In genomic region chr17:81115219-81115618, GRCh38 we compare ENCODE assay signal across 26 cellular contexts. TPM values are rescaled to one million over a fixed set of nuclear protein-coding genes. Genes with fewer than 3 reads are reported as not detected.
DNase-seq lines count a peak whose midpoint lies in the region; ATAC-seq and TF ChIP-seq lines count a peak whose summit lies in the region.
"Had no signal": no experiment of that assay in that cellular context is flagged by ENCODE, and none has a peak within 500 bp of the region (broad histone marks: within the 10 kb centered on the region; RNA-seq: fewer than 3 reads in every experiment).

No MANE protein-coding gene starts in this region.

- H3K36me3 ChIP-seq in BLaER1 (no peaks in the 10 kb centered on the region), neutrophil (peaks cover 64% of the 10 kb centered on the region), brain microvascular endothelial cell (replicated peaks) (no peaks in the 10 kb centered on the region)

- peak overlapping the region; percentile 79 for H3K4me2 ChIP-seq in BLaER1

- in situ Hi-C loops in brain microvascular endothelial cell (cut with HindIII; ENCODE audit: low pct_ligation_motif_present, low sequenced_read_pairs), result loop anchor here (25.0 kb wide), 1 partner anchor 103 kb away; no protein-coding TSS in a partner anchor

- ATAC-seq in GM21576 (IDR thresholded peaks at IDR 0.05; ENCODE audit: unreplicated experiment), result no peak
- ATAC-seq in HG03565 (IDR thresholded peaks at IDR 0.05; ENCODE audit: unreplicated experiment), result no peak
- ATAC-seq: Panc1 had no signal

- H3K27ac ChIP-seq in BLaER1 (no peak overlapping the region), VCaP (peak overlapping the region; percentile 8; the same call in 1 of the 2 replicates), dorsolateral prefrontal cortex (peak overlapping the region in 53 of 59 donors; percentile 34 to 100 (median 81)), neutrophil (peak overlapping the region; percentile 5), brain microvascular endothelial cell (no peak overlapping the region)
- H3K27ac ChIP-seq: C4-2B, HL-60, SJCRH30 had no signal

- TF ChIP-seq CTCF in VCaP (conservative IDR thresholded peaks at IDR 0.05), result no peak
- peak in 9 of 56 donors; percentile 10 to 28 (median 19) for TF ChIP-seq CTCF in dorsolateral prefrontal cortex (IDR thresholded peaks at IDR 0.05 in 54 of 56, conservative IDR thresholded peaks at IDR 0.05 in 2 of 56; ENCODE audit: low read depth in 1 of 56, partially characterized antibody in 56 of 56)
- no peak for TF ChIP-seq CTCF in neutrophil (IDR thresholded peaks at IDR 0.05)
- no peak for TF ChIP-seq CTCF in brain microvascular endothelial cell (IDR thresholded peaks at IDR 0.05; ENCODE audit: low read depth, low read length, missing control alignments)

- H3K27me3 ChIP-seq in BLaER1, result peaks cover 80% of the 10 kb centered on the region
- H3K27me3 ChIP-seq in dorsolateral prefrontal cortex, result no peaks in the 10 kb centered on the region
- peaks cover 10% of the 10 kb centered on the region for H3K27me3 ChIP-seq in neutrophil
- H3K27me3 ChIP-seq in brain microvascular endothelial cell (replicated peaks), result no peaks in the 10 kb centered on the region
- H3K27me3 ChIP-seq: SJCRH30 had no signal

- no peak overlapping the region for H3K9ac ChIP-seq in BLaER1

- DNase-seq in dorsolateral prefrontal cortex (no peak), activated gamma-delta T cell treated with Interleukin-2 at 50 U/mL for 16 hours (no peak), brain microvascular endothelial cell (no peak)
- DNase-seq: 8988T; CD8-positive, alpha-beta memory T cell; DMS53; EL; GF-D8; H7; HFFc6; KG1; NCI-H1092 treated with DMSO at 0.1 percent for 48 hours; NCI-H1436 treated with DMSO at 0.1 percent for 48 hours; NCI-H1930; NCI-H2227 treated with DMSO at 0.1 percent for 48 hours; NCI-H82; SJCRH30 had no signal

- peaks cover 57% of the 10 kb centered on the region for H4K20me1 ChIP-seq in BLaER1

- H3K4me3 ChIP-seq in BLaER1 (no peak overlapping the region; the same call in 1 of the 2 replicates), dorsolateral prefrontal cortex (no peak overlapping the region), neutrophil (ENCODE audit: low read depth in 1 of 2, low read length in 1 of 2) (no peak overlapping the region), brain microvascular endothelial cell (ENCODE audit: low read depth, low read length) (no peak overlapping the region)
- H3K4me3 ChIP-seq: SJCRH30 had no signal

- H3K4me1 ChIP-seq in BLaER1, result peaks cover 68% of the 10 kb centered on the region
- peaks cover 9 to 10% of the 10 kb centered on the region in 2 experiments for H3K4me1 ChIP-seq in neutrophil (ENCODE audit: control insufficient read depth in 1 of 2, insufficient read depth in 1 of 2, low read depth in 1 of 2, low read length in 1 of 2)

- no peaks in the 10 kb centered on the region for H3K9me3 ChIP-seq in BLaER1
- H3K9me3 ChIP-seq in neutrophil, result no peaks in the 10 kb centered on the region
- H3K9me3 ChIP-seq: SJCRH30 had no signal

- intact Hi-C loops in dorsolateral prefrontal cortex (cut with DNase I), result no loop called here

RNA-seq across cellular contexts. Expression of gene PVALEF, which starts 50.1 kb away (rescaled TPM):
- total RNA-seq in dorsolateral prefrontal cortex, result 1 to 10 TPM in 23 of 120 experiments, under 1 TPM in 78, not detected in 19; 0.35 to 2.6 (median 0.77) TPM
- total RNA-seq: CD8-positive, alpha-beta memory T cell; H7; HFFc6; HT-29 had no signal

RNA-seq across cellular contexts. Expression of gene AATK, which starts 50.8 kb away (rescaled TPM):
- total RNA-seq in dorsolateral prefrontal cortex, result 100 to 1,000 TPM; 143 to 915 (median 275) TPM

Comparison
In these comparisons a context has a peak if more than half of its experiments do, and no peak if none do; other contexts are left out.
1. H3K27ac ChIP-seq: peak in VCaP (single experiment), dorsolateral prefrontal cortex (53 of 59) and neutrophil (single experiment); none in BLaER1 (single experiment) and brain microvascular endothelial cell (single experiment).